Comparison of ENCODE assay signal across 9 cellular contexts in the genomic region with DNA sequence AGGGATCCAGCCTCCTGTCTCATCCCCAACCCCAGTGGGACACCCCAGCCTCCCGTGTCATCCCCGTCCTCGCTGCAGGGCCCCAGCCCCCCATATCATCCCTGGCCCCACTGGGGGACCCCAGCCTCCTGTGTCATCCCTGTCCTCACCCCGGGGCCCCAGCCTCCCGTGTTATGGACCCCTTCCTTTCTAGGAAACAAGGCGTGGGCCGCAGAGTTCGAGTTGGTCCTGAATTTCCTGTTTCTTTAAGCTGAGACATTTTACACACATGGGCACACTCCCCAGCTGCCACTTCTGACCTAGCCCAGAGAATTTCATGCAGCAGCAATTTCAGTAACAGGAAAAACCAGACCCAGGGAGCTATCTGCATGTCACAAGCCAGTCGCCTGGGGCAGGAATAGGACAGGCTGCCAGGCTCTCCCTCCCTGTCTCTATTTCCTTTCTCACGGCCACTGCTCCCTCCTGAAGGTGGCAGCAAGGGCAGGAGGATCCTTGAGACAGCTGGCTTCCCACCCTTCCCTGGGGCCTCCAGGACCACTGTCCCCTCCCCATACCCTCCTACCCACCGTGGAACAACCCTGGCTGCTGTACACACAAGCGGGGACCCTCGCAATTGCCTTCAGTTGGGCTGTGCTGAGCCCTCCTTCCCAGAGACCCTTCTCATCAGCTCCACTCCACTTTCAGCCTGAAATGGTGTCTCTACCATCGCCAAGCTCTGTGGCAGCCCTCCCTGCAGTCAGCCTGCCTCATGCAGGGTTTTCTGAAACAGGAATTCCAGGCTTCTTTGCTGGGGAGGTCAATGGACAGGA.
DNase-seq lines count a peak whose midpoint lies in the region; ATAC-seq and TF ChIP-seq lines count a peak whose summit lies in the region.
"Had no signal": no experiment of that assay in that cellular context is flagged by ENCODE, and none has a peak within 500 bp of the region (broad histone marks: within the 10 kb centered on the region; RNA-seq: fewer than 3 reads in every experiment).

No MANE protein-coding gene starts in this region.

- DNase-seq in NOMO-1 treated with DMSO at 0.1 percent for 48 hours (lab: John Stamatoyannopoulos, UW; ENCODE audit: unreplicated experiment), result peak; percentile 17
- no peak for DNase-seq in NOMO-1 (lab: John Stamatoyannopoulos, UW; ENCODE audit: unreplicated experiment in 2 of 2)
- DNase-seq in SK-N-DZ (ENCODE audit: low spot score), result peak; percentile 31
- peak; percentile 42 for DNase-seq in left ventricle myocardium superior
- DNase-seq in T-helper 9 cell, result no peak
- no peak for DNase-seq in glutamatergic neuron
- DNase-seq in GDM1 (lab: John Stamatoyannopoulos, UW), result no peak

- H3K4me1 Mint-ChIP-seq in glutamatergic neuron (ENCODE audit: low read depth, unreplicated experiment), result peaks cover 5% of the 10 kb centered on the region

- peaks cover 5% of the 10 kb centered on the region for H3K9me3 Mint-ChIP-seq in glutamatergic neuron (ENCODE audit: unreplicated experiment)

- intact Hi-C loops in left ventricle myocardium superior (cut with micrococcal nuclease), result no loop called here

- peaks cover 4% of the 10 kb centered on the region for H3K36me3 Mint-ChIP-seq in glutamatergic neuron (ENCODE audit: unreplicated experiment)

- no peak overlapping the region for H3K4me3 Mint-ChIP-seq in glutamatergic neuron (ENCODE audit: unreplicated experiment)

- no peak for TF ChIP-seq CTCF in glutamatergic neuron (IDR thresholded peaks at IDR 0.05; ENCODE audit: partially characterized antibody, unreplicated experiment)

- peak; percentile 48 for ATAC-seq in left ventricle myocardium superior
- ATAC-seq: gastrocnemius medialis had no signal

- peaks cover 8% of the 10 kb centered on the region for H3K27me3 Mint-ChIP-seq in glutamatergic neuron (ENCODE audit: unreplicated experiment)

- no peak overlapping the region for H3K27ac Mint-ChIP-seq in glutamatergic neuron (ENCODE audit: unreplicated experiment)

- no peak overlapping the region for H3K4me3 ChIP-seq in skin epidermis
- H3K4me3 ChIP-seq: gastrocnemius medialis had no signal

- peak overlapping the region in 20 of 21 experiments; percentile 19 to 76 (median 60) for H3K27ac ChIP-seq in skin epidermis
- H3K27ac ChIP-seq: gastrocnemius medialis had no signal

Comparison
In these comparisons a context has a peak if more than half of its experiments do, and no peak if none do; other contexts are left out.
1. DNase-seq: peak in NOMO-1 treated with DMSO at 0.1 percent for 48 hours (single experiment), SK-N-DZ (single experiment) and left ventricle myocardium superior (single experiment); none in NOMO-1 (0 of 2), T-helper 9 cell (single experiment), glutamatergic neuron (single experiment) and GDM1 (single experiment).